Comparison of ENCODE assay signal across 8 cellular contexts in genomic region chr5:81301221-81302015, GRCh38. TPM values are rescaled to one million over a fixed set of nuclear protein-coding genes. Genes with fewer than 3 reads are reported as not detected.
DNase-seq lines count a peak whose midpoint lies in the region; ATAC-seq and TF ChIP-seq lines count a peak whose summit lies in the region.

A gene with protein sequence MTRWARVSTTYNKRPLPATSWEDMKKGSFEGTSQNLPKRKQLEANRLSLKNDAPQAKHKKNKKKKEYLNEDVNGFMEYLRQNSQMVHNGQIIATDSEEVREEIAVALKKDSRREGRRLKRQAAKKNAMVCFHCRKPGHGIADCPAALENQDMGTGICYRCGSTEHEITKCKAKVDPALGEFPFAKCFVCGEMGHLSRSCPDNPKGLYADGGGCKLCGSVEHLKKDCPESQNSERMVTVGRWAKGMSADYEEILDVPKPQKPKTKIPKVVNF (plus strand): TSS chr5:81301587. CDS start chr5:81304758, 3,171 bp downstream.

- DNase-seq in AG10803 (ENCODE audit: low read depth), result peak; percentile 93
- peak; percentile 76 for DNase-seq in NCI-H345 treated with DMSO at 0.1 percent for 48 hours (lab: John Stamatoyannopoulos, UW; ENCODE audit: unreplicated experiment)
- peak; percentile 72 to 89 (median 84) for DNase-seq in activated CD4-positive, CD25-positive, alpha-beta regulatory T cell (lab: John Stamatoyannopoulos, UW)
- DNase-seq in central memory CD4-positive, alpha-beta T cell, result peak; percentile 91
- peak; percentile 97 for DNase-seq in inferior parietal cortex (ENCODE audit: extremely low spot score)
- DNase-seq in spleen, result peak; percentile 98

- intact Hi-C loops in spleen (cut with DNase I; ENCODE audit: low total_unique reads), result no loop called here

- in situ Hi-C loops in GM18951 (cut with MboI; ENCODE audit: low sequenced_read_pairs, unreplicated experiment), result no loop called here

- peak; percentile 95 for ATAC-seq in HG03196 (IDR thresholded peaks at IDR 0.05; ENCODE audit: unreplicated experiment)

- H3K4me1 ChIP-seq in spleen, result peaks cover 27 to 65% (median 46%) of the 10 kb centered on the region in 6 donors

- peaks cover 0 to 16% (median 0%) of the 10 kb centered on the region in 6 donors for H3K36me3 ChIP-seq in spleen

- no peaks in the 10 kb centered on the region for H3K9me3 ChIP-seq in spleen

- TF ChIP-seq POLR2A in GM18951 (IDR thresholded peaks at IDR 0.05; ENCODE audit: extremely low read depth, insufficient read depth, insufficient read length) (peak; percentile 96), spleen (IDR thresholded peaks at IDR 0.05) (peak in 2 of 3 donors; percentile 16 to 67)

- peak; percentile 33; the same call in 1 of the 2 replicates for TF ChIP-seq CTCF in AG10803 (conservative IDR thresholded peaks at IDR 0.05; ENCODE audit: low read length)
- TF ChIP-seq CTCF in spleen (IDR thresholded peaks at IDR 0.05 in 8 of 11, conservative IDR thresholded peaks at IDR 0.05 in 3 of 11), result peak in 7 of 11 experiments; percentile 8 to 44 (median 19)

- no peaks in the 10 kb centered on the region for H3K27me3 ChIP-seq in spleen (replicated peaks in 1 of 7)

- peak within 1 kb of the TSS; percentile 97 for H3K4me3 ChIP-seq in AG10803 (ENCODE audit: low read length)
- peak within 1 kb of the TSS; percentile 54 to 88 (median 70) for H3K4me3 ChIP-seq in spleen

- peak within 1 kb of the TSS; percentile 92 to 96 (median 93) for H3K27ac ChIP-seq in spleen

- whole genome bisulfite sequencing in spleen, 5 donors, result 0% methylated on average over 37 to 54 of the region's 54 CpGs

RNA-seq across cellular contexts. Expression of the gene that starts here (rescaled TPM):
- total RNA-seq in spleen, result 10 to 100 TPM; 16.1 to 22.8 (median 21.7) TPM
- 10 to 100 TPM; 23.9 to 28.3 (median 27.1) TPM for polyA plus RNA-seq in spleen

Comparison
In these comparisons a context has a peak if more than half of its experiments do, and no peak if none do; other contexts are left out.
1. Peak in every context shown above with its lines: DNase-seq, ATAC-seq, H3K4me3 ChIP-seq and H3K27ac ChIP-seq.